9 cellular contexts compared by ENCODE assay signal in the genomic region with DNA sequence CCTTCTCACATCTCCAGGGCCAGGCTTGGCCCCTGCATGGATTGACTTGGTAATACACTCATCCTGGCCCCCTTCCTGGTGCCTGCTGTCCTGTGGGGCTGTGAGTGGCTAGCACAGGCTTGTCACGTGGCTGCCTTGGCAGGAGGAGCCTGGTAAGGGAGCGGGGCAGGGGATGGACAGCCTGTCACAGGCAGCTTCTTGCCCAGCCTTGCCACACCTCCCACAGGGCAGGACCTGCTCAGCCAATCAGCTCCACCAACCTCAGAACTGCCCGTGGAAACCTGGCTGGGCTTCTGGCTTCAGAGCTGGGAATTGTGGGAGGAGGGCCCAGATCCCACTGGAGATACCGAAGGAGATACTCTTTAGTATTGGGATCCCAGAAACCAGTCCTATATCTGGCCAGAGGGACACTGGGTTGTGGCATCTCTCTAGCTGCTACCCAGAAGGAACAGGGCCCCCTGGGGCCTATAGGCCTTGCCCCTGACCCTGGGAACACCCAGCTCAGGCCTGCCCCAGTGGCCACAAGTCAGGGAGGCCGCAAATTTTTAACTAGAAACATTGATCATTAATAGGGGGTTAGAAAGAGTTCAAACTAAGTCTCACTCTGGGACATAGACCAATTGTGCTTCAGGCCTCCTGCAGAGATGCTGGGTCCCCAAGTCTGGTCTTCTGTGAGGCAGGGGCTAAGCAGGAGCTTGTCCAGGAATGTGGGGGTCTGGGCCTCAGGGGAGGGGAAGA. TPM values are rescaled to one million over a fixed set of nuclear protein-coding genes. Genes with fewer than 3 reads are reported as not detected.
DNase-seq lines count a peak whose midpoint lies in the region; ATAC-seq and TF ChIP-seq lines count a peak whose summit lies in the region.
"Had no signal": no experiment of that assay in that cellular context is flagged by ENCODE, and none has a peak within 500 bp of the region (broad histone marks: within the 10 kb centered on the region; RNA-seq: fewer than 3 reads in every experiment).

A gene (plus strand): TSS at position 330 of the 738 bp plus-strand sequence. CDS start 315 bp downstream, at position 645.

- no peak within 1 kb of the TSS for H3K27ac Mint-ChIP-seq in endothelial cell (ENCODE audit: unreplicated experiment)
- H3K27ac Mint-ChIP-seq in stimulated activated naive B cell treated with anti-CD40 and anti-IgM and Interleukin-4, amounts not matched to agents 10 μg/mL and 1 μg/mL and 100 μg/mL, for 72 hours, result no peak within 1 kb of the TSS
- H3K27ac Mint-ChIP-seq: naive B cell had no signal

- DNase-seq in NCI-H510A treated with DMSO at 0.1 percent for 48 hours (lab: John Stamatoyannopoulos, UW), result peak; percentile 13
- DNase-seq in endothelial cell (ENCODE audit: low spot score), result peak; percentile 24
- peak; percentile 90 for DNase-seq in midbrain (lab: John Stamatoyannopoulos, UW)
- DNase-seq in stimulated activated naive B cell treated with anti-CD40 and anti-IgM and Interleukin-4, amounts not matched to agents 10 μg/mL and 1 μg/mL and 100 μg/mL, for 72 hours, result no peak
- no peak for DNase-seq in activated naive CD4-positive, alpha-beta T cell treated with anti-CD3 and anti-CD28 coated beads, Interleukin-2, amount 50 U/mL, for 16 hours
- DNase-seq: naive B cell had no signal

- no peaks in the 10 kb centered on the region for H3K9me3 Mint-ChIP-seq in endothelial cell (ENCODE audit: unreplicated experiment)
- H3K9me3 Mint-ChIP-seq in stimulated activated naive B cell treated with anti-CD40 and anti-IgM and Interleukin-4, amounts not matched to agents 10 μg/mL and 1 μg/mL and 100 μg/mL, for 72 hours, result no peaks in the 10 kb centered on the region
- H3K9me3 Mint-ChIP-seq: naive B cell had no signal

- peaks cover 2% of the 10 kb centered on the region for H3K4me1 Mint-ChIP-seq in endothelial cell (ENCODE audit: unreplicated experiment)
- no peaks in the 10 kb centered on the region for H3K4me1 Mint-ChIP-seq in stimulated activated naive B cell treated with anti-CD40 and anti-IgM and Interleukin-4, amounts not matched to agents 10 μg/mL and 1 μg/mL and 100 μg/mL, for 72 hours
- H3K4me1 Mint-ChIP-seq: naive B cell had no signal

- peaks cover 4% of the 10 kb centered on the region for H3K27me3 Mint-ChIP-seq in endothelial cell (ENCODE audit: unreplicated experiment)
- no peaks in the 10 kb centered on the region for H3K27me3 Mint-ChIP-seq in stimulated activated naive B cell treated with anti-CD40 and anti-IgM and Interleukin-4, amounts not matched to agents 10 μg/mL and 1 μg/mL and 100 μg/mL, for 72 hours

- ATAC-seq in GM21529 (IDR thresholded peaks at IDR 0.05; ENCODE audit: unreplicated experiment) (peak; percentile 69), HG02642 (IDR thresholded peaks at IDR 0.05; ENCODE audit: poor library complexity, unreplicated experiment) (no peak), GM21723 (IDR thresholded peaks at IDR 0.05; ENCODE audit: unreplicated experiment) (no peak)
- ATAC-seq in stimulated activated naive B cell treated with anti-CD40 and anti-IgM and Interleukin-4, amounts not matched to agents 10 μg/mL and 1 μg/mL and 100 μg/mL, for 72 hours (replicated peaks), result no peak

- no peak for TF ChIP-seq CTCF in endothelial cell (IDR thresholded peaks at IDR 0.05; ENCODE audit: unreplicated experiment)

- no peaks in the 10 kb centered on the region for H3K36me3 Mint-ChIP-seq in endothelial cell (ENCODE audit: low read depth, unreplicated experiment)
- H3K36me3 Mint-ChIP-seq in stimulated activated naive B cell treated with anti-CD40 and anti-IgM and Interleukin-4, amounts not matched to agents 10 μg/mL and 1 μg/mL and 100 μg/mL, for 72 hours, result no peaks in the 10 kb centered on the region
- H3K36me3 Mint-ChIP-seq: naive B cell had no signal

- no peak within 1 kb of the TSS for H3K4me3 Mint-ChIP-seq in endothelial cell (ENCODE audit: unreplicated experiment)
- no peak within 1 kb of the TSS for H3K4me3 Mint-ChIP-seq in stimulated activated naive B cell treated with anti-CD40 and anti-IgM and Interleukin-4, amounts not matched to agents 10 μg/mL and 1 μg/mL and 100 μg/mL, for 72 hours
- H3K4me3 Mint-ChIP-seq: naive B cell had no signal

RNA-seq across cellular contexts. Expression of the gene that starts here (rescaled TPM):
- total RNA-seq in endothelial cell (ENCODE audit: unreplicated experiment), result 0.85 TPM

Comparison
In these comparisons a context has a peak if more than half of its experiments do, and no peak if none do; other contexts are left out.
1. Peak in DNase-seq in endothelial cell; RNA of the gene not detected or under 1 TPM.
2. DNase-seq: peak in NCI-H510A treated with DMSO at 0.1 percent for 48 hours (single experiment) and midbrain (single experiment); none in stimulated activated naive B cell treated with anti-CD40 and anti-IgM and Interleukin-4, amounts not matched to agents 10 μg/mL and 1 μg/mL and 100 μg/mL, for 72 hours (single experiment) and activated naive CD4-positive, alpha-beta T cell treated with anti-CD3 and anti-CD28 coated beads, Interleukin-2, amount 50 U/mL, for 16 hours (single experiment).